ENCODE assay signal across 1 cellular context in the genomic region with DNA sequence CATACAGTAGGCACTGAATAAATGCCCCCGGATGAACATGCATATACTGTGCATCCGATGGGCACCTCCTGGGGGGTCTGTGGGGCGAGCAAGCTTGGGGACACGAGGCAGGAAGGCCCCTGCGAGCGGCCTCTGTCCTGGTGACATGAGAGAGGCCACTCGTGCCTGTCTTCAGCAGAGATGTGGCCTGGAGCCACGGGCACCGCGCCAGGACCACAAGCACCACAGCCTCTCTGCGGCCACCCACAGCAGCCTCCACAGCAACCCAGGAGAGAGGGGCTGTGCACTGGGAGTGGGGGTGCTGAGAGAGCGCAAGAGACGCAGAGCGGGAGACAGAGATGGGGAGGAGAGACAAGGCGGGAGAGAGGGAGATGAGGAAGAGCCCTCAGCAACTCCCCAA.
TF ChIP-seq lines count a peak whose summit lies in the region.

No MANE protein-coding gene starts in this region.

TF ChIP-seq in GM23338, 12 proteins besides CTCF, POLR2A, EP300 and RAD21 (continued from another document):
- TF ChIP-seq ZNF462 (CRISPR knock-in tag; IDR thresholded peaks at IDR 0.05) = no peak
- TF ChIP-seq EZH2phosphoT487 (IDR thresholded peaks at IDR 0.05; ENCODE audit: unreplicated experiment) = no peak
- no peak for TF ChIP-seq POLR2AphosphoS5 (IDR thresholded peaks at IDR 0.05; ENCODE audit: low read depth)
- TF ChIP-seq CREB1 (CRISPR knock-in tag; IDR thresholded peaks at IDR 0.05; ENCODE audit: low read depth) = no peak
- no peak for TF ChIP-seq JUNB (IDR thresholded peaks at IDR 0.05; ENCODE audit: unreplicated experiment)
- no peak for TF ChIP-seq ZNF331 (CRISPR knock-in tag; IDR thresholded peaks at IDR 0.05; ENCODE audit: low read depth)
- TF ChIP-seq, protein P1, sequence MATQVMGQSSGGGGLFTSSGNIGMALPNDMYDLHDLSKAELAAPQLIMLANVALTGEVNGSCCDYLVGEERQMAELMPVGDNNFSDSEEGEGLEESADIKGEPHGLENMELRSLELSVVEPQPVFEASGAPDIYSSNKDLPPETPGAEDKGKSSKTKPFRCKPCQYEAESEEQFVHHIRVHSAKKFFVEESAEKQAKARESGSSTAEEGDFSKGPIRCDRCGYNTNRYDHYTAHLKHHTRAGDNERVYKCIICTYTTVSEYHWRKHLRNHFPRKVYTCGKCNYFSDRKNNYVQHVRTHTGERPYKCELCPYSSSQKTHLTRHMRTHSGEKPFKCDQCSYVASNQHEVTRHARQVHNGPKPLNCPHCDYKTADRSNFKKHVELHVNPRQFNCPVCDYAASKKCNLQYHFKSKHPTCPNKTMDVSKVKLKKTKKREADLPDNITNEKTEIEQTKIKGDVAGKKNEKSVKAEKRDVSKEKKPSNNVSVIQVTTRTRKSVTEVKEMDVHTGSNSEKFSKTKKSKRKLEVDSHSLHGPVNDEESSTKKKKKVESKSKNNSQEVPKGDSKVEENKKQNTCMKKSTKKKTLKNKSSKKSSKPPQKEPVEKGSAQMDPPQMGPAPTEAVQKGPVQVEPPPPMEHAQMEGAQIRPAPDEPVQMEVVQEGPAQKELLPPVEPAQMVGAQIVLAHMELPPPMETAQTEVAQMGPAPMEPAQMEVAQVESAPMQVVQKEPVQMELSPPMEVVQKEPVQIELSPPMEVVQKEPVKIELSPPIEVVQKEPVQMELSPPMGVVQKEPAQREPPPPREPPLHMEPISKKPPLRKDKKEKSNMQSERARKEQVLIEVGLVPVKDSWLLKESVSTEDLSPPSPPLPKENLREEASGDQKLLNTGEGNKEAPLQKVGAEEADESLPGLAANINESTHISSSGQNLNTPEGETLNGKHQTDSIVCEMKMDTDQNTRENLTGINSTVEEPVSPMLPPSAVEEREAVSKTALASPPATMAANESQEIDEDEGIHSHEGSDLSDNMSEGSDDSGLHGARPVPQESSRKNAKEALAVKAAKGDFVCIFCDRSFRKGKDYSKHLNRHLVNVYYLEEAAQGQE (IDR thresholded peaks at IDR 0.05; ENCODE audit: unreplicated experiment) = no peak
- no peak for TF ChIP-seq STAT1 (IDR thresholded peaks at IDR 0.05; ENCODE audit: unreplicated experiment)
- no peak for TF ChIP-seq EZH2 (IDR thresholded peaks at IDR 0.05; ENCODE audit: low read depth, unreplicated experiment)
- no peak for TF ChIP-seq NANOG (IDR thresholded peaks at IDR 0.05; ENCODE audit: borderline replicate concordance)
